1 cellular context compared by ENCODE assay signal in genomic region chr19:43618921-43619261, GRCh38.
A peak's percentile ranks its signal among the peaks of the same experiment; 100 is the strongest.
TF ChIP-seq lines count a peak whose summit lies in the region.

No MANE protein-coding gene starts in this region.

TF ChIP-seq in HEK293, 187 proteins besides CTCF, POLR2A, EP300 and RAD21 (continued from another document):
- peak; percentile 7; the same call in 1 of the 2 replicates for TF ChIP-seq ZNF148 (tag by site-specific recombination; IDR thresholded peaks at IDR 0.05; ENCODE audit: borderline replicate concordance)
- no peak for TF ChIP-seq ZNF23 (tag by site-specific recombination; IDR thresholded peaks at IDR 0.05; ENCODE audit: borderline replicate concordance)
- TF ChIP-seq ZNF555 (tag by site-specific recombination; conservative IDR thresholded peaks at IDR 0.05), result no peak
- TF ChIP-seq ZNF549 (tag by site-specific recombination; IDR thresholded peaks at IDR 0.05), result no peak
- TF ChIP-seq KLF8 (tag by site-specific recombination; IDR thresholded peaks at IDR 0.05), result no peak
- 0 out of 2 replicates have a peak, but pooled peaks have one; percentile 2 for TF ChIP-seq ATF2 (tag by site-specific recombination; IDR thresholded peaks at IDR 0.05; ENCODE audit: low read depth)
- no peak for TF ChIP-seq MZF1 (tag by site-specific recombination; IDR thresholded peaks at IDR 0.05; ENCODE audit: borderline replicate concordance)
- no peak for TF ChIP-seq ZNF341 (tag by site-specific recombination; IDR thresholded peaks at IDR 0.05; ENCODE audit: low read depth)
- TF ChIP-seq ZNF26 (tag by site-specific recombination; IDR thresholded peaks at IDR 0.05), result no peak
- TF ChIP-seq TCF7L2 (IDR thresholded peaks at IDR 0.05; ENCODE audit: borderline replicate concordance, low read depth, low read length), result no peak
- TF ChIP-seq ZNF785 (tag by site-specific recombination; IDR thresholded peaks at IDR 0.05), result no peak
- no peak for TF ChIP-seq KLF10 (tag by site-specific recombination; IDR thresholded peaks at IDR 0.05)
- no peak for TF ChIP-seq ZBTB1 (tag by site-specific recombination; IDR thresholded peaks at IDR 0.05)
- no peak for TF ChIP-seq ZNF184 (tag by site-specific recombination; IDR thresholded peaks at IDR 0.05)
- no peak; the same call in 1 of the 2 replicates for TF ChIP-seq KLF1 (tag by site-specific recombination; IDR thresholded peaks at IDR 0.05)
- TF ChIP-seq ZNF335 (tag by site-specific recombination; conservative IDR thresholded peaks at IDR 0.05), result peak; percentile 98; the same call in 1 of the 2 replicates
